Comparison of ENCODE assay signal across 28 cellular contexts in genomic region chr4:117420966-117421365, GRCh38.
"Had no signal": no experiment of that assay in that cellular context is flagged by ENCODE, and none has a peak within 500 bp of the region (broad histone marks: within the 10 kb centered on the region; RNA-seq: fewer than 3 reads in every experiment).

No MANE protein-coding gene starts in this region.

- DNase-seq: activated CD4-positive, alpha-beta memory T cell treated with anti-CD3 and anti-CD28 coated beads for 36 hours; activated CD4-positive, alpha-beta T cell treated with anti-CD3 and anti-CD28 coated beads for 36 hours; activated CD4-positive, alpha-beta T cell treated with anti-CD3 and anti-CD28 coated beads, Interleukin-2, amount 10 ng/mL, durations not matched to agents 24 days and 14 days; activated CD4-positive, CD25-positive, alpha-beta regulatory T cell; activated CD4-positive, CD25-positive, alpha-beta regulatory T cell treated with anti-CD3 and anti-CD28 coated beads, Interleukin-2, amount 50 U/mL, for 72 hours; activated CD8-positive, alpha-beta memory T cell treated with anti-CD3 and anti-CD28 coated beads, Interleukin-2, amount 10 ng/mL, durations not matched to agents 7 days and 5 days; activated CD8-positive, alpha-beta memory T cell treated with anti-CD3 and anti-CD28 coated beads, Interleukin-2, amount 50 U/mL, for 4 hours; activated CD8-positive, alpha-beta T cell treated with anti-CD3 and anti-CD28 coated beads, Interleukin-2, amount 10 ng/mL, durations not matched to agents 7 days and 5 days; activated effector memory CD4-positive, alpha-beta T cell treated with anti-CD3 and anti-CD28 coated beads, Interleukin-2, amount 50 U/mL, for 16 hours; activated naive CD4-positive, alpha-beta T cell treated with anti-CD3 and anti-CD28 coated beads for 36 hours; activated naive CD8-positive, alpha-beta T cell treated with anti-CD3 and anti-CD28 coated beads for 36 hours; activated naive CD8-positive, alpha-beta T cell treated with anti-CD3 and anti-CD28 coated beads, Interleukin-2, amount 50 U/mL, for 24 hours; activated T-cell treated with anti-CD3 and anti-CD28 coated beads, Interleukin-2, amount 50 U/mL, for 1 hour; activated T-cell treated with anti-CD3 and anti-CD28 coated beads, Interleukin-2, amount 50 U/mL, for 48 hours; adrenal gland; dorsolateral prefrontal cortex; effector memory CD4-positive, alpha-beta T cell; erythroblast; foreskin keratinocyte; gastrocnemius medialis; glutamatergic neuron; T-helper 1 cell; T-helper 17 cell; T1000 had no signal

- FAIRE-seq: bronchial epithelial cell had no signal

- H3K27ac ChIP-seq: adrenal gland, ascending aorta, coronary artery, dorsolateral prefrontal cortex, esophagus muscularis mucosa, foreskin keratinocyte, gastrocnemius medialis had no signal

- H3K9me3 ChIP-seq: adrenal gland, ascending aorta, esophagus muscularis mucosa, gastrocnemius medialis had no signal

- H3K27me3 ChIP-seq: adrenal gland, ascending aorta, dorsolateral prefrontal cortex, esophagus muscularis mucosa, foreskin keratinocyte, gastrocnemius medialis had no signal

- H3K4me1 ChIP-seq: adrenal gland, ascending aorta, esophagus muscularis mucosa, foreskin keratinocyte, gastrocnemius medialis had no signal

- H3K4me3 ChIP-seq: adrenal gland, ascending aorta, coronary artery, dorsolateral prefrontal cortex, esophagus muscularis mucosa, gastrocnemius medialis had no signal

- H3K36me3 ChIP-seq: adrenal gland, ascending aorta, esophagus muscularis mucosa, gastrocnemius medialis had no signal
